Comparison of ENCODE assay signal across 12 cellular contexts in genomic region chr19:44666852-44667251, GRCh38. TPM values are rescaled to one million over a fixed set of nuclear protein-coding genes. Genes with fewer than 3 reads are reported as not detected.
DNase-seq lines count a peak whose midpoint lies in the region; ATAC-seq and TF ChIP-seq lines count a peak whose summit lies in the region.
"Had no signal": no experiment of that assay in that cellular context is flagged by ENCODE, and none has a peak within 500 bp of the region (broad histone marks: within the 10 kb centered on the region; RNA-seq: fewer than 3 reads in every experiment).

No MANE protein-coding gene starts in this region.

- peaks cover 0 to 2% of the 10 kb centered on the region in 2 donors for H3K36me3 Mint-ChIP-seq in activated T-cell treated with anti-CD3 and anti-CD28 coated beads, Interleukin-2, amount 50 U/mL, for 72 hours (ENCODE audit: insufficient read depth in 2 of 2)
- no peaks in the 10 kb centered on the region for H3K36me3 Mint-ChIP-seq in activated T-cell treated with anti-CD3 and anti-CD28 coated beads, Interleukin-2, amount 50 U/mL, for 4 hours (ENCODE audit: insufficient read depth)
- H3K36me3 Mint-ChIP-seq in activated CD8-positive, alpha-beta T cell treated with anti-CD3 and anti-CD28 coated beads for 36 hours (ENCODE audit: low read depth), result no peaks in the 10 kb centered on the region

- intact Hi-C loops in activated CD8-positive, alpha-beta T cell treated with anti-CD3 and anti-CD28 coated beads for 36 hours (cut with micrococcal nuclease), result no loop called here

- CTCF ChIA-PET in activated CD8-positive, alpha-beta T cell treated with anti-CD3 and anti-CD28 coated beads for 36 hours (lab: Charles Lee), result interaction anchor here (0.8 to 1.8 kb wide), 5 partner anchors 10 to 173 kb away, joined by 3 to 7 read pairs (median 3); no protein-coding TSS in a partner anchor

- H3K4me3 Mint-ChIP-seq in activated T-cell treated with anti-CD3 and anti-CD28 coated beads, Interleukin-2, amount 50 U/mL, for 72 hours, result no peak overlapping the region
- no peak overlapping the region for H3K4me3 Mint-ChIP-seq in activated T-cell treated with anti-CD3 and anti-CD28 coated beads, Interleukin-2, amount 50 U/mL, for 4 hours
- H3K4me3 Mint-ChIP-seq in activated CD8-positive, alpha-beta T cell treated with anti-CD3 and anti-CD28 coated beads for 36 hours, result no peak overlapping the region
- H3K4me3 Mint-ChIP-seq: CD14-positive monocyte had no signal

- DNase-seq in activated T-cell treated with anti-CD3 and anti-CD28 coated beads, Interleukin-2, amount 50 U/mL, for 72 hours, result no peak
- DNase-seq in activated T-cell treated with anti-CD3 and anti-CD28 coated beads, Interleukin-2, amount 50 U/mL, for 4 hours, result no peak
- DNase-seq in activated CD8-positive, alpha-beta T cell treated with anti-CD3 and anti-CD28 coated beads for 36 hours, result no peak
- DNase-seq in left lobe of liver (ENCODE audit: low spot score) (no peak), NCI-H345 treated with DMSO at 0.1 percent for 48 hours (lab: John Stamatoyannopoulos, UW; ENCODE audit: unreplicated experiment) (no peak), GF-D8 (lab: John Stamatoyannopoulos, UW) (no peak), NCI-H1694 (lab: John Stamatoyannopoulos, UW) (no peak)
- DNase-seq: Kasumi-1, MM.1S, NCI-H446 treated with DMSO at 0.1 percent for 48 hours had no signal

- H3K4me1 Mint-ChIP-seq in activated T-cell treated with anti-CD3 and anti-CD28 coated beads, Interleukin-2, amount 50 U/mL, for 72 hours (ENCODE audit: low read depth), result no peaks in the 10 kb centered on the region
- H3K4me1 Mint-ChIP-seq in activated T-cell treated with anti-CD3 and anti-CD28 coated beads, Interleukin-2, amount 50 U/mL, for 4 hours (ENCODE audit: low read depth), result no peaks in the 10 kb centered on the region
- no peaks in the 10 kb centered on the region for H3K4me1 Mint-ChIP-seq in activated CD8-positive, alpha-beta T cell treated with anti-CD3 and anti-CD28 coated beads for 36 hours (ENCODE audit: low read depth)
- H3K4me1 Mint-ChIP-seq: CD14-positive monocyte had no signal

- H3K9me3 Mint-ChIP-seq in activated T-cell treated with anti-CD3 and anti-CD28 coated beads, Interleukin-2, amount 50 U/mL, for 72 hours, result no peaks in the 10 kb centered on the region
- H3K9me3 Mint-ChIP-seq in activated T-cell treated with anti-CD3 and anti-CD28 coated beads, Interleukin-2, amount 50 U/mL, for 4 hours, result no peaks in the 10 kb centered on the region
- no peaks in the 10 kb centered on the region for H3K9me3 Mint-ChIP-seq in activated CD8-positive, alpha-beta T cell treated with anti-CD3 and anti-CD28 coated beads for 36 hours

- TF ChIP-seq CTCF in activated CD8-positive, alpha-beta T cell treated with anti-CD3 and anti-CD28 coated beads for 36 hours (IDR thresholded peaks at IDR 0.05), result no peak

- no peak overlapping the region for H3K27ac Mint-ChIP-seq in activated T-cell treated with anti-CD3 and anti-CD28 coated beads, Interleukin-2, amount 50 U/mL, for 72 hours
- H3K27ac Mint-ChIP-seq in activated CD8-positive, alpha-beta T cell treated with anti-CD3 and anti-CD28 coated beads for 36 hours, result no peak overlapping the region

- POLR2A ChIA-PET in activated CD8-positive, alpha-beta T cell treated with anti-CD3 and anti-CD28 coated beads for 36 hours (lab: Charles Lee), result no interaction called here

- H3K27me3 Mint-ChIP-seq in activated T-cell treated with anti-CD3 and anti-CD28 coated beads, Interleukin-2, amount 50 U/mL, for 72 hours (ENCODE audit: low read depth), result no peaks in the 10 kb centered on the region
- H3K27me3 Mint-ChIP-seq in activated T-cell treated with anti-CD3 and anti-CD28 coated beads, Interleukin-2, amount 50 U/mL, for 4 hours (ENCODE audit: low read depth), result no peaks in the 10 kb centered on the region
- no peaks in the 10 kb centered on the region for H3K27me3 Mint-ChIP-seq in activated CD8-positive, alpha-beta T cell treated with anti-CD3 and anti-CD28 coated beads for 36 hours

- peak; percentile 33 to 61 for ATAC-seq in activated T-cell treated with anti-CD3 and anti-CD28 coated beads, Interleukin-2, amount 50 U/mL, for 72 hours (replicated peaks in 1 of 2)
- no peak for ATAC-seq in activated T-cell treated with anti-CD3 and anti-CD28 coated beads, Interleukin-2, amount 50 U/mL, for 4 hours
- ATAC-seq in activated CD8-positive, alpha-beta T cell treated with anti-CD3 and anti-CD28 coated beads for 36 hours, result peak; percentile 38
- ATAC-seq in left lobe of liver, result peak; percentile 18

RNA-seq across cellular contexts. Expression of gene CEACAM19, which starts 4.4 kb away (rescaled TPM):
- 1 to 10 TPM; 3.0 to 4.3 TPM for total RNA-seq in activated T-cell treated with anti-CD3 and anti-CD28 coated beads, Interleukin-2, amount 50 U/mL, for 72 hours
- under 1 TPM; 0.33 to 0.86 (median 0.74) TPM for total RNA-seq in activated T-cell treated with anti-CD3 and anti-CD28 coated beads, Interleukin-2, amount 50 U/mL, for 4 hours
- total RNA-seq in activated CD8-positive, alpha-beta T cell treated with anti-CD3 and anti-CD28 coated beads for 36 hours, result 1 to 10 TPM in 1 of 2 experiments, under 1 TPM in 1; 0.63 to 1.3 TPM
- total RNA-seq in left lobe of liver, result 5.6 TPM

RNA-seq across cellular contexts. Expression of gene PVR, which starts 23.1 kb away (rescaled TPM):
- total RNA-seq in activated T-cell treated with anti-CD3 and anti-CD28 coated beads, Interleukin-2, amount 50 U/mL, for 72 hours, result 10 to 100 TPM; 13.9 to 17.5 TPM
- total RNA-seq in activated T-cell treated with anti-CD3 and anti-CD28 coated beads, Interleukin-2, amount 50 U/mL, for 4 hours, result 10 to 100 TPM in 1 of 3 donors, 1 to 10 TPM in 2; 8.5 to 13.9 (median 9.9) TPM
- 1 to 10 TPM; 7.4 to 8.3 TPM for total RNA-seq in activated CD8-positive, alpha-beta T cell treated with anti-CD3 and anti-CD28 coated beads for 36 hours
- total RNA-seq in left lobe of liver, result 29.6 TPM

RNA-seq across cellular contexts. Expression of gene CEACAM16, which starts 32.1 kb away (rescaled TPM):
- total RNA-seq in activated T-cell treated with anti-CD3 and anti-CD28 coated beads, Interleukin-2, amount 50 U/mL, for 72 hours, result not detected
- total RNA-seq in activated T-cell treated with anti-CD3 and anti-CD28 coated beads, Interleukin-2, amount 50 U/mL, for 4 hours, result not detected
- not detected for total RNA-seq in activated CD8-positive, alpha-beta T cell treated with anti-CD3 and anti-CD28 coated beads for 36 hours
- total RNA-seq in left lobe of liver, result not detected
- total RNA-seq: Daoy had no signal

RNA-seq across cellular contexts. Expression of gene IGSF23, which starts 53.5 kb away (rescaled TPM):
- total RNA-seq in activated T-cell treated with anti-CD3 and anti-CD28 coated beads, Interleukin-2, amount 50 U/mL, for 72 hours, result not detected
- not detected for total RNA-seq in activated T-cell treated with anti-CD3 and anti-CD28 coated beads, Interleukin-2, amount 50 U/mL, for 4 hours
- total RNA-seq in activated CD8-positive, alpha-beta T cell treated with anti-CD3 and anti-CD28 coated beads for 36 hours, result not detected
- 7.0 TPM for total RNA-seq in left lobe of liver
- total RNA-seq: Daoy had no signal

Comparison
In these comparisons a context has a peak if more than half of its experiments do, and no peak if none do; other contexts are left out.
1. ATAC-seq: peak in activated T-cell treated with anti-CD3 and anti-CD28 coated beads, Interleukin-2, amount 50 U/mL, for 72 hours (2 of 2), activated CD8-positive, alpha-beta T cell treated with anti-CD3 and anti-CD28 coated beads for 36 hours (single experiment) and left lobe of liver (single experiment); none in activated T-cell treated with anti-CD3 and anti-CD28 coated beads, Interleukin-2, amount 50 U/mL, for 4 hours (0 of 2).